11 cellular contexts compared by ENCODE assay signal in genomic region chr10:78579995-78580394, GRCh38.
DNase-seq lines count a peak whose midpoint lies in the region; ATAC-seq, FAIRE-seq and TF ChIP-seq lines count a peak whose summit lies in the region.
"Had no signal": no experiment of that assay in that cellular context is flagged by ENCODE, and none has a peak within 500 bp of the region (broad histone marks: within the 10 kb centered on the region; RNA-seq: fewer than 3 reads in every experiment).

No MANE protein-coding gene starts in this region.

- H3K9me3 ChIP-seq in HEK293 (ENCODE audit: control insufficient read depth, insufficient read depth, low read depth, low read length) (no peaks in the 10 kb centered on the region), pancreas (no peaks in the 10 kb centered on the region)
- H3K9me3 ChIP-seq: suprapubic skin had no signal

- no peak for FAIRE-seq in pancreas (lab: Jason Lieb, UNC)
- FAIRE-seq: keratinocyte had no signal

- intact Hi-C loops in pancreas (cut with DNase I) = no loop called here

- H3K27ac ChIP-seq in HEK293 (ENCODE audit: extremely low read depth, low read depth, low read length) = no peak overlapping the region
- H3K27ac ChIP-seq in pancreas = no peak overlapping the region
- H3K27ac ChIP-seq: suprapubic skin had no signal

- H3K36me3 ChIP-seq in HEK293 (ENCODE audit: control insufficient read depth in 2 of 2, insufficient read depth in 1 of 2, low read length in 2 of 2) = no peaks in the 10 kb centered on the region
- H3K36me3 ChIP-seq in pancreas = no peaks in the 10 kb centered on the region
- H3K36me3 ChIP-seq: suprapubic skin had no signal

- CTCF ChIA-PET in HEK293 (lab: Yijun Ruan, JAX) = interaction anchor here (0.6 kb wide), 1 partner anchor 254 kb away, joined by 3 read pairs; no protein-coding TSS in a partner anchor

- WGBS in pancreas, 2 donors = 71 to 77% methylated on average over 4 of the region's 4 CpGs

- POLR2A ChIA-PET in HEK293 (lab: Yijun Ruan, JAX) = interaction anchor here (0.6 kb wide), 1 partner anchor 34 kb away, joined by 4 read pairs; no protein-coding TSS in a partner anchor

- TF ChIP-seq CTCF in HEK293 (tag by site-specific recombination; IDR thresholded peaks at IDR 0.05) (no peak), fibroblast of the aortic adventitia (IDR thresholded peaks at IDR 0.05; ENCODE audit: insufficient read depth, low read length) (no peak), pancreas (IDR thresholded peaks at IDR 0.05) (no peak)

- no peaks in the 10 kb centered on the region for H3K4me1 ChIP-seq in HEK293 (ENCODE audit: control insufficient read depth, insufficient read depth, low read length)
- H3K4me1 ChIP-seq in pancreas = no peaks in the 10 kb centered on the region

- no peaks in the 10 kb centered on the region for H3K27me3 ChIP-seq in pancreas
- H3K27me3 ChIP-seq: suprapubic skin had no signal

- ATAC-seq in pancreas = peak in 3 of 4 donors; percentile 29 to 64 (median 46)
- ATAC-seq in GM21515 (IDR thresholded peaks at IDR 0.05; ENCODE audit: unreplicated experiment) = no peak
- ATAC-seq in HG03457 (IDR thresholded peaks at IDR 0.05; ENCODE audit: unreplicated experiment) = no peak

- H3K4me3 ChIP-seq in HEK293 (ENCODE audit: low read depth, low read length) = no peak overlapping the region
- no peak overlapping the region for H3K4me3 ChIP-seq in fibroblast of the aortic adventitia (ENCODE audit: low read depth, low read length)
- H3K4me3 ChIP-seq in pancreas = no peak overlapping the region
- H3K4me3 ChIP-seq: suprapubic skin had no signal

- DNase-seq in NCI-H69 (lab: John Stamatoyannopoulos, UW) (peak; percentile 83), fibroblast of the aortic adventitia (ENCODE audit: low read depth) (peak; percentile 88), pancreas (peak in 3 of 6 donors; percentile 13 to 49 (median 33)), SIG-M5 (lab: John Stamatoyannopoulos, UW) (no peak), Kasumi-1 (lab: John Stamatoyannopoulos, UW) (no peak)
- DNase-seq: activated CD4-positive, alpha-beta T cell treated with anti-CD3 and anti-CD28 coated beads for 48 hours had no signal

TF ChIP-seq in HEK293, 187 proteins besides CTCF, POLR2A, EP300 and RAD21:
- TF ChIP-seq ZNF394 (tag by site-specific recombination; IDR thresholded peaks at IDR 0.05; ENCODE audit: borderline replicate concordance) (no peak), ZSCAN30 (tag by site-specific recombination; IDR thresholded peaks at IDR 0.05) (0 out of 2 replicates have a peak, but pooled peaks have one; percentile 33)

Comparison
In these comparisons a context has a peak if more than half of its experiments do, and no peak if none do; other contexts are left out.
1. DNase-seq: peak in NCI-H69 (single experiment) and fibroblast of the aortic adventitia (single experiment); none in SIG-M5 (single experiment) and Kasumi-1 (0 of 2).
2. ATAC-seq: peak in pancreas (3 of 4); none in GM21515 (single experiment) and HG03457 (single experiment).